In the genomic region with DNA sequence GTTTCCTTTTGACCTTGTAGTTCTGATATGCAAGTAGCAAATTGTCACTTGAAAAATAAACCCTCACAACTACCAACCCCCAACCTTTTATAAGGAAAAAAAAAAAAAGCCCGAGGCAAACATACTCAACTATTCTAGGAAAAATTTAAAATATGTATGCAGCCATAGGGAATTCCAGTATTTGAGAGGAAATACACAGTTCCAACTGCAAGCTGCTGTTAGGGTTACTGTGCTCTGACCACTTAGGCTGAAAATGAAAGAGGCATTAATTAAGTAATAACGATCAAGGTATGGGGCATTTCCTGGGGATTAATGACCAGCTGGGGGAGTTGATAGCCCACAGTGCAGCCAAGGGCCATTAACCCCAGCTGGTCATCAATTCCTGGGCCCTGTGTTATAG, we compare ENCODE assay signal across 21 cellular contexts.
DNase-seq lines count a peak whose midpoint lies in the region; ATAC-seq and TF ChIP-seq lines count a peak whose summit lies in the region.
"Had no signal": no experiment of that assay in that cellular context is flagged by ENCODE, and none has a peak within 500 bp of the region (broad histone marks: within the 10 kb centered on the region; RNA-seq: fewer than 3 reads in every experiment).

No MANE protein-coding gene starts in this region.

- peak overlapping the region; percentile 34 for H3K4me3 ChIP-seq in coronary artery
- H3K4me3 ChIP-seq: GM12878 had no signal

- no peak overlapping the region for H3K4me3 Mint-ChIP-seq in stimulated activated naive B cell treated with anti-CD40 and anti-IgM and Interleukin-4, amounts not matched to agents 10 μg/mL and 1 μg/mL and 100 μg/mL, for 72 hours

- H3K36me3 Mint-ChIP-seq in stimulated activated naive B cell treated with anti-CD40 and anti-IgM and Interleukin-4, amounts not matched to agents 10 μg/mL and 1 μg/mL and 100 μg/mL, for 72 hours: no peaks in the 10 kb centered on the region

- no peaks in the 10 kb centered on the region for H3K4me1 Mint-ChIP-seq in stimulated activated naive B cell treated with anti-CD40 and anti-IgM and Interleukin-4, amounts not matched to agents 10 μg/mL and 1 μg/mL and 100 μg/mL, for 72 hours

- ATAC-seq in GM19324 (IDR thresholded peaks at IDR 0.05; ENCODE audit: low FRiP score, unreplicated experiment): no peak
- no peak for ATAC-seq in stimulated activated naive B cell treated with anti-CD40 and anti-IgM and Interleukin-4, amounts not matched to agents 10 μg/mL and 1 μg/mL and 100 μg/mL, for 72 hours (replicated peaks)
- ATAC-seq: GM12878, PC-3 had no signal

- DNase-seq in NCI-H69 (lab: John Stamatoyannopoulos, UW) (peak; percentile 72), coronary artery (ENCODE audit: low spot score) (no peak), iris pigment epithelial cell (ENCODE audit: low read depth) (peak; percentile 9), islet precursor cell (no peak), H4 (ENCODE audit: low spot score) (no peak)
- no peak for DNase-seq in stimulated activated naive B cell treated with anti-CD40 and anti-IgM and Interleukin-4, amounts not matched to agents 10 μg/mL and 1 μg/mL and 100 μg/mL, for 72 hours
- DNase-seq: AML-193, DMS79 treated with DMSO at 0.1 percent for 48 hours, GOT3, KBM-7, MV-4-11, NCI-H1694 treated with DMSO at 0.1 percent for 48 hours, NCI-H2107, NCI-H510A, NCI-H774, PC-3, RPMI8226, SHP77 treated with DMSO at 0.1 percent for 48 hours had no signal

- peaks cover 0 to 7% of the 10 kb centered on the region in 2 donors for H3K9me3 Mint-ChIP-seq in stimulated activated naive B cell treated with anti-CD40 and anti-IgM and Interleukin-4, amounts not matched to agents 10 μg/mL and 1 μg/mL and 100 μg/mL, for 72 hours

- TF ChIP-seq CTCF in coronary artery (IDR thresholded peaks at IDR 0.05): no peak

- no peaks in the 10 kb centered on the region for H3K27me3 Mint-ChIP-seq in stimulated activated naive B cell treated with anti-CD40 and anti-IgM and Interleukin-4, amounts not matched to agents 10 μg/mL and 1 μg/mL and 100 μg/mL, for 72 hours

- no peak overlapping the region for H3K27ac ChIP-seq in coronary artery
- H3K27ac ChIP-seq: C4-2B had no signal

- H3K27ac Mint-ChIP-seq in stimulated activated naive B cell treated with anti-CD40 and anti-IgM and Interleukin-4, amounts not matched to agents 10 μg/mL and 1 μg/mL and 100 μg/mL, for 72 hours: no peak overlapping the region

Comparison
In these comparisons a context has a peak if more than half of its experiments do, and no peak if none do; other contexts are left out.
1. DNase-seq: peak in NCI-H69 (single experiment) and iris pigment epithelial cell (single experiment); none in coronary artery (single experiment), islet precursor cell (single experiment), H4 (single experiment) and stimulated activated naive B cell treated with anti-CD40 and anti-IgM and Interleukin-4, amounts not matched to agents 10 μg/mL and 1 μg/mL and 100 μg/mL, for 72 hours (single experiment).